8 cellular contexts compared by ENCODE assay signal in the genomic region with DNA sequence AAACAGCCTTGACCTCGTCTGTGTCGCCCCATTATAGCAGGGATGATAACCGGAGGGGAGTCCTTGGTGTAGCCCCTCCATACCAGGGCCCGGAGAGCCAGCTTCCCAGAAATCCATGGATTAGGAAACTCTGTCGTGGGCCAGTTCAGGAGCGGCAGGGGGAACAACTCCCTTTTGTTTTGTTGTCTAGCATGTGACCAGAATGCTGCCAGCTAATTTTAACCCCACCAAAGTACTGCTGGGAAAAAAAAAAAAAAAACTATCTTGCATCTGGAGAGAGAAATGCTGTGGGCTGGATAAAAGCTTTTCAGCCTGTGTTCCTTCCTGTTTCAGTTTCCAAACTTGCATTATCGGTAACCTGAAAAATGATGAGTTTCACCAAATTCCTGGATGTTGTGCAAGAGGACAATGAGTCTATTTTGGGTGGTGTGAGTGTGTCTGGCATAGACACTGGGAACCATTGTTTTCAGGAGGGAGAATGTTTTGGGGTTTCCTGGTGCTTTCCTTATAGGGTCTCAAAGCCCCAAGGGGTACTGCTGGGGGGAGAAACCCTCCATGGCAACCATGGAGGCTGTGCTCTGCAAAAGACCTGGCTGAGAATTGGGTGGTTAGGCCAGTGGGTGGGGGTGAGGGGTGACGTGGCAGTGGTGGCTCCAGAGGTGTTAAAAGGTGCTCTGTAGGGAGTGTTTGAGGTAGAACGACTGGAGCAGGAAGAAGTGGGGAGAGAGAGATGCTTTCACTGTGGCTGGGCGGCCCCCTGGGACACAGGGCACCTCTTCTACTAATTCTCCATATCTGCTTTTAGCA. TPM values are rescaled to one million over a fixed set of nuclear protein-coding genes. Genes with fewer than 3 reads are reported as not detected.
DNase-seq lines count a peak whose midpoint lies in the region; ATAC-seq and TF ChIP-seq lines count a peak whose summit lies in the region.

No MANE protein-coding gene starts in this region.

- in situ Hi-C loops in ACHN (cut with HindIII; ENCODE audit: low pct_ligation_motif_present, low pct_unique_long_range_greater_than_20kb, low sequenced_read_pairs), result no loop called here

- peak overlapping the region in 7 of 10 experiments; percentile 1 to 43 (median 20); a peak in 11 of 20 replicates for H3K4me3 ChIP-seq in BLaER1 treated with 17β-estradiol and CSF1 and Interleukin-3, amounts not matched to agents 10 nM and 100 nM
- H3K4me3 ChIP-seq in neutrophil (ENCODE audit: low read depth in 1 of 2, low read length in 1 of 2), result peak overlapping the region; percentile 7 to 20

- no peak for TF ChIP-seq CTCF in neutrophil (IDR thresholded peaks at IDR 0.05)

- ATAC-seq in activated CD8-positive, alpha-beta memory T cell treated with anti-CD3 and anti-CD28 coated beads, Interleukin-2, amount 10 ng/mL, durations not matched to agents 7 days and 5 days, result peak; percentile 20
- ATAC-seq in GM21723 (IDR thresholded peaks at IDR 0.05; ENCODE audit: unreplicated experiment) (no peak), GM18498 (IDR thresholded peaks at IDR 0.05; ENCODE audit: unreplicated experiment) (no peak)

- H3K36me3 ChIP-seq in BLaER1 treated with 17β-estradiol and CSF1 and Interleukin-3, amounts not matched to agents 10 nM and 100 nM, result no peaks in the 10 kb centered on the region
- H3K36me3 ChIP-seq in KOPT-K1 (ENCODE audit: insufficient read depth, low read length) (no peaks in the 10 kb centered on the region), neutrophil (no peaks in the 10 kb centered on the region)

- CTCF ChIA-PET in activated CD8-positive, alpha-beta memory T cell treated with anti-CD3 and anti-CD28 coated beads, Interleukin-2, amount 10 ng/mL, durations not matched to agents 7 days and 5 days (lab: Charles Lee), result interaction anchor here (0.9 to 4.2 kb wide), 13 partner anchors 9 to 167 kb away, joined by 3 to 34 read pairs (median 6); no protein-coding TSS in a partner anchor

- no peaks in the 10 kb centered on the region for H3K27me3 ChIP-seq in BLaER1 treated with 17β-estradiol and CSF1 and Interleukin-3, amounts not matched to agents 10 nM and 100 nM
- no peaks in the 10 kb centered on the region for H3K27me3 ChIP-seq in neutrophil

- no peaks in the 10 kb centered on the region for H3K9me3 ChIP-seq in BLaER1 treated with 17β-estradiol and CSF1 and Interleukin-3, amounts not matched to agents 10 nM and 100 nM (replicated peaks in 1 of 11)
- H3K9me3 ChIP-seq in KOPT-K1 (ENCODE audit: insufficient read depth, low read length, poor library complexity, severe bottlenecking) (no peaks in the 10 kb centered on the region), neutrophil (no peaks in the 10 kb centered on the region)

- peak overlapping the region; percentile 83 to 97 (median 91) for H3K9ac ChIP-seq in BLaER1 treated with 17β-estradiol and CSF1 and Interleukin-3, amounts not matched to agents 10 nM and 100 nM

- peaks cover 74% of the 10 kb centered on the region for H3K4me1 Mint-ChIP-seq in activated CD8-positive, alpha-beta memory T cell treated with anti-CD3 and anti-CD28 coated beads, Interleukin-2, amount 10 ng/mL, durations not matched to agents 7 days and 5 days

- no peaks in the 10 kb centered on the region for H3K36me3 Mint-ChIP-seq in activated CD8-positive, alpha-beta memory T cell treated with anti-CD3 and anti-CD28 coated beads, Interleukin-2, amount 10 ng/mL, durations not matched to agents 7 days and 5 days

- H3K27ac Mint-ChIP-seq in activated CD8-positive, alpha-beta memory T cell treated with anti-CD3 and anti-CD28 coated beads, Interleukin-2, amount 10 ng/mL, durations not matched to agents 7 days and 5 days, result peak overlapping the region; percentile 65

- H3K9me3 Mint-ChIP-seq in activated CD8-positive, alpha-beta memory T cell treated with anti-CD3 and anti-CD28 coated beads, Interleukin-2, amount 10 ng/mL, durations not matched to agents 7 days and 5 days (ENCODE audit: low read depth), result no peaks in the 10 kb centered on the region

- H3K4me1 ChIP-seq in BLaER1 treated with 17β-estradiol and CSF1 and Interleukin-3, amounts not matched to agents 10 nM and 100 nM, result peaks cover 77 to 96% (median 93%) of the 10 kb centered on the region in 10 experiments
- H3K4me1 ChIP-seq in neutrophil (ENCODE audit: control insufficient read depth in 1 of 2, insufficient read depth in 1 of 2, low read depth in 1 of 2, low read length in 1 of 2), result peaks cover 72 to 88% of the 10 kb centered on the region in 2 experiments

- peak; percentile 73 for DNase-seq in activated CD8-positive, alpha-beta memory T cell treated with anti-CD3 and anti-CD28 coated beads, Interleukin-2, amount 10 ng/mL, durations not matched to agents 7 days and 5 days
- DNase-seq in fibroblast of gingiva (ENCODE audit: low read depth) (peak; percentile 95), ACHN (no peak)

- no peaks in the 10 kb centered on the region for H3K27me3 Mint-ChIP-seq in activated CD8-positive, alpha-beta memory T cell treated with anti-CD3 and anti-CD28 coated beads, Interleukin-2, amount 10 ng/mL, durations not matched to agents 7 days and 5 days

- H3K4me3 Mint-ChIP-seq in activated CD8-positive, alpha-beta memory T cell treated with anti-CD3 and anti-CD28 coated beads, Interleukin-2, amount 10 ng/mL, durations not matched to agents 7 days and 5 days, result no peak overlapping the region

- H4K20me1 ChIP-seq in BLaER1 treated with 17β-estradiol and CSF1 and Interleukin-3, amounts not matched to agents 10 nM and 100 nM, result no peaks in the 10 kb centered on the region

- H3K4me2 ChIP-seq in BLaER1 treated with 17β-estradiol and CSF1 and Interleukin-3, amounts not matched to agents 10 nM and 100 nM, result peak overlapping the region; percentile 86 to 98 (median 94)

- peak overlapping the region; percentile 96 to 100 (median 98) for H3K27ac ChIP-seq in BLaER1 treated with 17β-estradiol and CSF1 and Interleukin-3, amounts not matched to agents 10 nM and 100 nM
- H3K27ac ChIP-seq in KOPT-K1 (ENCODE audit: low read depth, low read length, poor library complexity, severe bottlenecking), result peak overlapping the region; percentile 93
- peak overlapping the region; percentile 39 for H3K27ac ChIP-seq in neutrophil

RNA-seq across cellular contexts. Expression of gene IRF2BPL, which starts 14.9 kb away (rescaled TPM):
- total RNA-seq in activated CD8-positive, alpha-beta memory T cell treated with anti-CD3 and anti-CD28 coated beads, Interleukin-2, amount 10 ng/mL, durations not matched to agents 7 days and 5 days, result 10 to 100 TPM; 19.7 to 24.9 TPM

RNA-seq across cellular contexts. Expression of gene CIPC, which starts 54.7 kb away (rescaled TPM):
- total RNA-seq in activated CD8-positive, alpha-beta memory T cell treated with anti-CD3 and anti-CD28 coated beads, Interleukin-2, amount 10 ng/mL, durations not matched to agents 7 days and 5 days, result 10 to 100 TPM; 11.3 to 12.0 TPM

Comparison
In these comparisons a context has a peak if more than half of its experiments do, and no peak if none do; other contexts are left out.
1. H3K27ac ChIP-seq: peak in every context shown above with its lines; median percentile 98 in BLaER1 treated with 17β-estradiol and CSF1 and Interleukin-3, amounts not matched to agents 10 nM and 100 nM; 93 in KOPT-K1; 39 in neutrophil.